In the genomic region with DNA sequence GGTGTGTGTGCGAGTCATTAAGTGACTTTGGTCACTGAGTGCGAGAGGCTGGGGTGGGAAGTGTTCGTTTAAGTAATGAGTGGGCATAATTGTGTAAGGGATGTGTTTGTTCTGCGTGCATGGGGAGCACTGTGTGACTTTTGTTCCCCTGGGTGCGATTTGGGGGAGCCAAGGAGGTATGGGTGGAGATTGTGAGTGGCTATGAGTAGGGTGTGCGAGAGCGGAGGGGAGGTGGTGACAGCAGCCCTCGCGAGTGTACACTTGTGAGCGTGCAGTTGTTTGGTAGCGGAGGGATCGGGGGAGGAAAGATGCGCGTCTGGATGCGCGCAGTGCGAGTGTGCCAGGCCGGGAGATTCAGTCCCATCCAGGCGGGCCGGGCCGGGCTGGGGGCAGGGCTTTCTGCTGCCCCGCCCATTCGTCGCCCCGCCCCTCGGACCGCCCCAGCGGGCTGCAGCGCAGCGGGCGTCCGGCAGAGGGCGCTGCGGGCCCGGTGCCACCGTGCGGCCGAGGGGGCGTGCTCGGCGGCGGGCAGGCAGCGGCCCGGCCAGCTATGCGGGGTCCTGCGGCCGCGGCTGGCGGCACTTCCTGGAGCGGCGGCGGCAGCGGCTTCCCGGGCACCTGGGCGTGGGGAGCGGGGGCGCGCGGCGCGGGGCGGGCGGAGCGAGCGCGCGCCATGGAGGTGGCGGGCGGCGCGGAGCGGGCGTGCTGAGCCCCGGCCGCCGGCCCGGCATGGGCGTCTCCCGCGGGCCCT, we compare ENCODE assay signal across 8 cellular contexts. TPM values are rescaled to one million over a fixed set of nuclear protein-coding genes. Genes with fewer than 3 reads are reported as not detected.
DNase-seq lines count a peak whose midpoint lies in the region; ATAC-seq and TF ChIP-seq lines count a peak whose summit lies in the region.

DGKZ (plus strand) TSS at position 578 of the 751 bp plus-strand sequence. CDS start 197 bp downstream, outside the sequence.

- H3K4me3 ChIP-seq in epithelial cell of proximal tubule (ENCODE audit: low read depth, low read length): peak within 1 kb of the TSS; percentile 91
- peak within 1 kb of the TSS; percentile 85 to 89 for H3K4me3 ChIP-seq in mucosa of rectum (ENCODE audit: low read length in 2 of 2)

- H3K4me1 ChIP-seq in mucosa of rectum (ENCODE audit: control insufficient read depth in 2 of 2, insufficient read depth in 2 of 2, low read length in 2 of 2): peaks cover 19 to 23% of the 10 kb centered on the region in 2 donors

- H3K9me3 ChIP-seq in mucosa of rectum (ENCODE audit: control insufficient read depth in 2 of 2, low read length in 2 of 2): no peaks in the 10 kb centered on the region

- peak within 1 kb of the TSS; percentile 68 to 80 for H3K9ac ChIP-seq in mucosa of rectum (ENCODE audit: low read depth in 1 of 2, low read length in 2 of 2)

- ATAC-seq in GM19397 (IDR thresholded peaks at IDR 0.05; ENCODE audit: unreplicated experiment) (peak; percentile 78), HG03565 (IDR thresholded peaks at IDR 0.05; ENCODE audit: unreplicated experiment) (peak; percentile 68)

- peak within 1 kb of the TSS; percentile 3 to 43 for H3K27ac ChIP-seq in mucosa of rectum (ENCODE audit: low read depth in 2 of 2, low read length in 2 of 2)

- TF ChIP-seq CTCF in epithelial cell of proximal tubule (conservative IDR thresholded peaks at IDR 0.05; ENCODE audit: low read depth, low read length): peak; percentile 53

- H3K36me3 ChIP-seq in mucosa of rectum (ENCODE audit: control insufficient read depth in 2 of 2, insufficient read depth in 2 of 2, low read length in 2 of 2): no peaks in the 10 kb centered on the region

- DNase-seq in COLO668 (lab: John Stamatoyannopoulos, UW; ENCODE audit: unreplicated experiment) (peak; percentile 94), OCI-M1 (lab: John Stamatoyannopoulos, UW) (peak; percentile 91), activated T-cell treated with anti-CD3 and anti-CD28 coated beads for 48 hours (ENCODE audit: low read depth) (peak; percentile 94), epithelial cell of proximal tubule (ENCODE audit: low read depth) (no peak)
- DNase-seq in stimulated activated CD8-positive, alpha-beta memory T cell treated with anti-CD3 and anti-CD28 coated beads, Interleukin-4, amount 100 ng/mL, for 48 hours: peak; percentile 89

- H3K27me3 ChIP-seq in mucosa of rectum (ENCODE audit: control insufficient read depth in 2 of 2, insufficient read depth in 2 of 2, low read length in 2 of 2): no peaks in the 10 kb centered on the region

RNA-seq across cellular contexts. Expression of gene DGKZ, which starts in this region (rescaled TPM):
- total RNA-seq in epithelial cell of proximal tubule: 41.1 and 82.2 TPM in 2 replicates
